In the genomic region with DNA sequence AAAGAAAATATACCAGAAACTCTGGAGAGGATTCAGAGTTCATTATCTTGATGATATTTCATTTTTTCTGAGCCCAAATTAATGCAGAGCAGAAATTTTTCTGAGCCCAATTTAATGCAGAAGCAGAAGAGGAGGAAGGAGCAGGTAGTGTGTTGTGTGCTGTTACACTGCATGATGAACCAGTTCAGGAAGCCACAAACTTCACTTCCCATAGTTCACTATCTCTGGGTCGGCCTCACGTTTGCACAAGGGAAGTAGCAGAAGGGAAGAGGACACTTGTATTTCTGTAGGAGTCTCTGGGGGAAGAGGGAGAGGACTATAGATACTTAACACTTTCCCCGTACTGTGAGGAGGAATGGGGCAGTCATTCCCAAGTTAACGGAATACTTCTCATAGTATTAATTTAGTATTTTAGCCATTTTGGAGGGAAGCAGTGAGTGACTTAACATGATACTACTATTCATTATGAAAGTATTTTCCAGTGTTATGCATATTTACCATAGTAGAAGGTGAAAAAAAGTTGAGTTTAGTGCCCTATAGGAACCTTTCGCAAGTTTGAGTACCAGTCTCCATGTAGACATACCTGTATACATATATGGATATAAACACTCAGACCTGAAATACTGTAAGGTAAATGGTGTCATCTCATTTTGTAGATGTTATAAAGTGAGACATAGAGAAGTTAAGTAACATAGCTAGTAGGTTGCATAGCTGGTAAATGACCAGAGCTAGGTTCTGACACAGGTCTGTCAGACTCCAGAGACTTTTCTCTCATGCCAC, we compare ENCODE assay signal across 15 cellular contexts. TPM values are rescaled to one million over a fixed set of nuclear protein-coding genes. Genes with fewer than 3 reads are reported as not detected.
DNase-seq lines count a peak whose midpoint lies in the region; ATAC-seq and TF ChIP-seq lines count a peak whose summit lies in the region.
"Had no signal": no experiment of that assay in that cellular context is flagged by ENCODE, and none has a peak within 500 bp of the region (broad histone marks: within the 10 kb centered on the region; RNA-seq: fewer than 3 reads in every experiment).

No MANE protein-coding gene starts in this region.

- ATAC-seq in stimulated activated naive B cell treated with anti-CD40 and anti-IgM and Interleukin-4, amounts not matched to agents 10 μg/mL and 1 μg/mL and 100 μg/mL, for 72 hours (replicated peaks) = no peak
- no peak for ATAC-seq in upper lobe of left lung (ENCODE audit: low FRiP score in 2 of 2)

- H3K27ac ChIP-seq in upper lobe of left lung = no peak overlapping the region
- H3K27ac ChIP-seq: breast epithelium had no signal

- no peaks in the 10 kb centered on the region for H3K4me1 ChIP-seq in upper lobe of left lung
- H3K4me1 ChIP-seq: breast epithelium had no signal

- no peak for DNase-seq in activated naive CD4-positive, alpha-beta T cell treated with anti-CD3 and anti-CD28 coated beads, Interleukin-2, amount 10 ng/mL, durations not matched to agents 7 days and 5 days
- no peak for DNase-seq in activated naive CD4-positive, alpha-beta T cell treated with anti-CD3 and anti-CD28 coated beads, Interleukin-2, amount 50 U/mL, for 16 hours
- DNase-seq in NB4 (ENCODE audit: low read depth) (peak; percentile 6), kidney glomerular epithelial cell (lab: John Stamatoyannopoulos, UW) (no peak), iPS-NIHi11 (ENCODE audit: low spot score) (no peak), upper lobe of left lung (no peak)
- DNase-seq in activated naive CD8-positive, alpha-beta T cell treated with anti-CD3 and anti-CD28 coated beads for 36 hours = no peak
- DNase-seq in stimulated activated naive B cell treated with anti-CD40 and anti-IgM and Interleukin-4, amounts not matched to agents 10 μg/mL and 1 μg/mL and 100 μg/mL, for 72 hours = no peak
- DNase-seq: activated CD4-positive, CD25-positive, alpha-beta regulatory T cell; H9; NCI-H1436 treated with DMSO at 0.1 percent for 48 hours; NCI-H446; occipital lobe; SK-N-SH had no signal

- H3K9me3 ChIP-seq in upper lobe of left lung = no peaks in the 10 kb centered on the region
- H3K9me3 ChIP-seq: breast epithelium, SK-N-SH had no signal

- peaks cover 58 to 100% (median 64%) of the 10 kb centered on the region in 4 donors for H3K36me3 ChIP-seq in upper lobe of left lung

- H3K4me3 ChIP-seq in NB4 (ENCODE audit: low read depth, low read length) (no peak overlapping the region), upper lobe of left lung (no peak overlapping the region)
- H3K4me3 ChIP-seq: breast epithelium had no signal

- no peak overlapping the region for H3K4me3 Mint-ChIP-seq in activated naive CD4-positive, alpha-beta T cell treated with anti-CD3 and anti-CD28 coated beads, Interleukin-2, amount 10 ng/mL, durations not matched to agents 7 days and 5 days
- H3K4me3 Mint-ChIP-seq in activated naive CD8-positive, alpha-beta T cell treated with anti-CD3 and anti-CD28 coated beads for 36 hours = no peak overlapping the region
- no peak overlapping the region for H3K4me3 Mint-ChIP-seq in stimulated activated naive B cell treated with anti-CD40 and anti-IgM and Interleukin-4, amounts not matched to agents 10 μg/mL and 1 μg/mL and 100 μg/mL, for 72 hours
- H3K4me3 Mint-ChIP-seq: H9 had no signal

- TF ChIP-seq EP300 in upper lobe of left lung (IDR thresholded peaks at IDR 0.05) = no peak

- peaks cover 74% of the 10 kb centered on the region for H3K36me3 Mint-ChIP-seq in activated naive CD4-positive, alpha-beta T cell treated with anti-CD3 and anti-CD28 coated beads, Interleukin-2, amount 10 ng/mL, durations not matched to agents 7 days and 5 days
- H3K36me3 Mint-ChIP-seq in activated naive CD8-positive, alpha-beta T cell treated with anti-CD3 and anti-CD28 coated beads for 36 hours = peaks cover 45% of the 10 kb centered on the region
- H3K36me3 Mint-ChIP-seq in stimulated activated naive B cell treated with anti-CD40 and anti-IgM and Interleukin-4, amounts not matched to agents 10 μg/mL and 1 μg/mL and 100 μg/mL, for 72 hours = peaks cover 30 to 44% of the 10 kb centered on the region in 2 donors

- no peaks in the 10 kb centered on the region for H3K27me3 Mint-ChIP-seq in activated naive CD4-positive, alpha-beta T cell treated with anti-CD3 and anti-CD28 coated beads, Interleukin-2, amount 10 ng/mL, durations not matched to agents 7 days and 5 days
- H3K27me3 Mint-ChIP-seq in activated naive CD8-positive, alpha-beta T cell treated with anti-CD3 and anti-CD28 coated beads for 36 hours = no peaks in the 10 kb centered on the region
- no peaks in the 10 kb centered on the region for H3K27me3 Mint-ChIP-seq in stimulated activated naive B cell treated with anti-CD40 and anti-IgM and Interleukin-4, amounts not matched to agents 10 μg/mL and 1 μg/mL and 100 μg/mL, for 72 hours

- 71 to 74% methylated on average over 5 of the region's 5 CpGs for WGBS in upper lobe of left lung, 2 donors

- H3K9me3 Mint-ChIP-seq in activated naive CD4-positive, alpha-beta T cell treated with anti-CD3 and anti-CD28 coated beads, Interleukin-2, amount 10 ng/mL, durations not matched to agents 7 days and 5 days = no peaks in the 10 kb centered on the region
- no peaks in the 10 kb centered on the region for H3K9me3 Mint-ChIP-seq in activated naive CD8-positive, alpha-beta T cell treated with anti-CD3 and anti-CD28 coated beads for 36 hours
- H3K9me3 Mint-ChIP-seq in stimulated activated naive B cell treated with anti-CD40 and anti-IgM and Interleukin-4, amounts not matched to agents 10 μg/mL and 1 μg/mL and 100 μg/mL, for 72 hours = no peaks in the 10 kb centered on the region
- H3K9me3 Mint-ChIP-seq: H9 had no signal

- H3K27me3 ChIP-seq in upper lobe of left lung = no peaks in the 10 kb centered on the region
- H3K27me3 ChIP-seq: breast epithelium had no signal

- CTCF ChIA-PET in activated naive CD4-positive, alpha-beta T cell treated with anti-CD3 and anti-CD28 coated beads, Interleukin-2, amount 10 ng/mL, durations not matched to agents 7 days and 5 days (lab: Charles Lee) = no interaction called here

- peaks cover 11% of the 10 kb centered on the region for H3K4me1 Mint-ChIP-seq in activated naive CD4-positive, alpha-beta T cell treated with anti-CD3 and anti-CD28 coated beads, Interleukin-2, amount 10 ng/mL, durations not matched to agents 7 days and 5 days
- peaks cover 40% of the 10 kb centered on the region for H3K4me1 Mint-ChIP-seq in activated naive CD8-positive, alpha-beta T cell treated with anti-CD3 and anti-CD28 coated beads for 36 hours
- peaks cover 7 to 18% of the 10 kb centered on the region in 2 donors for H3K4me1 Mint-ChIP-seq in stimulated activated naive B cell treated with anti-CD40 and anti-IgM and Interleukin-4, amounts not matched to agents 10 μg/mL and 1 μg/mL and 100 μg/mL, for 72 hours
- H3K4me1 Mint-ChIP-seq: H9 had no signal

- TF ChIP-seq CTCF in NB4 (IDR thresholded peaks at IDR 0.05; ENCODE audit: low read depth, low read length) = no peak
- no peak for TF ChIP-seq CTCF in upper lobe of left lung (IDR thresholded peaks at IDR 0.05)

- peak overlapping the region; percentile 0 for H3K27ac Mint-ChIP-seq in activated naive CD4-positive, alpha-beta T cell treated with anti-CD3 and anti-CD28 coated beads, Interleukin-2, amount 10 ng/mL, durations not matched to agents 7 days and 5 days
- peak overlapping the region; percentile 82 for H3K27ac Mint-ChIP-seq in activated naive CD8-positive, alpha-beta T cell treated with anti-CD3 and anti-CD28 coated beads for 36 hours
- peak overlapping the region; percentile 38 for H3K27ac Mint-ChIP-seq in stimulated activated naive B cell treated with anti-CD40 and anti-IgM and Interleukin-4, amounts not matched to agents 10 μg/mL and 1 μg/mL and 100 μg/mL, for 72 hours
- H3K27ac Mint-ChIP-seq: H9 had no signal

- TF ChIP-seq POLR2A in NB4 (IDR thresholded peaks at IDR 0.05; ENCODE audit: extremely low read depth, insufficient read length) = no peak
- no peak for TF ChIP-seq POLR2A in upper lobe of left lung (IDR thresholded peaks at IDR 0.05)

RNA-seq across cellular contexts. Expression of a gene that starts 30.0 kb away (rescaled TPM):
- total RNA-seq in activated naive CD8-positive, alpha-beta T cell treated with anti-CD3 and anti-CD28 coated beads for 36 hours = 10 to 100 TPM; 12.6 to 14.4 TPM
- total RNA-seq in upper lobe of left lung = 10 to 100 TPM; 10.4 to 26.8 (median 11.5) TPM

RNA-seq across cellular contexts. Expression of a gene that starts 33.5 kb away (rescaled TPM):
- total RNA-seq in activated naive CD8-positive, alpha-beta T cell treated with anti-CD3 and anti-CD28 coated beads for 36 hours = 10 to 100 TPM; 45.9 to 49.0 TPM
- total RNA-seq in upper lobe of left lung = 10 to 100 TPM; 16.3 to 51.3 (median 22.1) TPM

RNA-seq across cellular contexts. Expression of a gene that starts 33.9 kb away (rescaled TPM):
- 10 to 100 TPM; 15.3 to 17.4 TPM for total RNA-seq in activated naive CD8-positive, alpha-beta T cell treated with anti-CD3 and anti-CD28 coated beads for 36 hours
- total RNA-seq in upper lobe of left lung = 10 to 100 TPM; 10.4 to 26.0 (median 21.0) TPM

Comparison
In these comparisons a context has a peak if more than half of its experiments do, and no peak if none do; other contexts are left out.
1. H3K27ac Mint-ChIP-seq: peak in every context shown above with its lines; median percentile 82 in activated naive CD8-positive, alpha-beta T cell treated with anti-CD3 and anti-CD28 coated beads for 36 hours; 38 in stimulated activated naive B cell treated with anti-CD40 and anti-IgM and Interleukin-4, amounts not matched to agents 10 μg/mL and 1 μg/mL and 100 μg/mL, for 72 hours; 0 in activated naive CD4-positive, alpha-beta T cell treated with anti-CD3 and anti-CD28 coated beads, Interleukin-2, amount 10 ng/mL, durations not matched to agents 7 days and 5 days.